2 cellular contexts compared by ENCODE assay signal in genomic region chr7:2199956-2200583, GRCh38.
TF ChIP-seq lines count a peak whose summit lies in the region.

No MANE protein-coding gene starts in this region.

TF ChIP-seq in H1, 55 proteins besides CTCF, POLR2A, EP300 and RAD21:
- TF ChIP-seq SRF (IDR thresholded peaks at IDR 0.05; ENCODE audit: low read depth, low read length): no peak
- TF ChIP-seq SAP30 (IDR thresholded peaks at IDR 0.05; ENCODE audit: insufficient read depth, insufficient replicate concordance, low read length): no peak
- TF ChIP-seq NANOG (IDR thresholded peaks at IDR 0.05; ENCODE audit: insufficient read depth, low read depth, low read length, poor library complexity, severe bottlenecking): no peak
- TF ChIP-seq SIRT6 (IDR thresholded peaks at IDR 0.05; ENCODE audit: low read length): no peak
- TF ChIP-seq CREB1 (IDR thresholded peaks at IDR 0.05): no peak
- no peak for TF ChIP-seq JUND (IDR thresholded peaks at IDR 0.05; ENCODE audit: low read length)
- TF ChIP-seq EZH2 (IDR thresholded peaks at IDR 0.05; ENCODE audit: low read depth, low read length, severe bottlenecking): no peak
- TF ChIP-seq CBX8 (IDR thresholded peaks at IDR 0.05; ENCODE audit: borderline replicate concordance, low read depth, low read length): no peak
- no peak for TF ChIP-seq SP2 (IDR thresholded peaks at IDR 0.05; ENCODE audit: low read length)
- no peak for TF ChIP-seq SIN3A (conservative IDR thresholded peaks at IDR 0.05 in 1 of 2, IDR thresholded peaks at IDR 0.05 in 1 of 2; ENCODE audit: low read depth in 1 of 2, low read length in 2 of 2)

TF ChIP-seq in GM23338, 12 proteins besides CTCF, POLR2A, EP300 and RAD21:
- TF ChIP-seq ZNF331 (CRISPR knock-in tag; IDR thresholded peaks at IDR 0.05; ENCODE audit: low read depth) (no peak), STAT1 (IDR thresholded peaks at IDR 0.05; ENCODE audit: unreplicated experiment) (no peak)
